18 cellular contexts compared by ENCODE assay signal in the genomic region with DNA sequence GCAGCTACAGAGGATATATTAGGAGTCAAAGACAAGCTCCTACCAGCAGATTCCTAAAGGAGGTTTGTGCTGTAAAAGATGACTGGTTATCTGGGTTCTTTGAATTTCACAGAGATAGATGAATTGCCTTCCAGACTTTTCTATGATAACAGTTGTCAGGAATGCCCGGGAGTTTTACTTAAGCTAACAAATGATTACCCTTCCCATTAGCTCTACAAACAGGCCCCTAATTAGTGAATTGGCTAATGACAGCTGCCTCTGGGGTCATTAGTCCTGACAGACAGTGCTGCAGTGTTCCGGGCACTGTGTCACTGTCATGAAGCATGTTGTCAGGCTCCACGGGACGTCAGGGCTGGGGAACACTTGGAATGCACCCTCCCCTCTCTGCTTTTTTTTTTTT. TPM values are rescaled to one million over a fixed set of nuclear protein-coding genes. Genes with fewer than 3 reads are reported as not detected.
DNase-seq lines count a peak whose midpoint lies in the region; ATAC-seq lines count a peak whose summit lies in the region.
"Had no signal": no experiment of that assay in that cellular context is flagged by ENCODE, and none has a peak within 500 bp of the region (broad histone marks: within the 10 kb centered on the region; RNA-seq: fewer than 3 reads in every experiment).

No MANE protein-coding gene starts in this region.

- no peak overlapping the region for H3K4me3 Mint-ChIP-seq in natural killer cell treated with Interleukin-12 subunit alpha and Interleukin-12 subunit beta and Interleukin-15 and Interleukin-18, amount 100 ng/mL, for 72 hours

- H3K27ac Mint-ChIP-seq in natural killer cell treated with Interleukin-12 subunit alpha and Interleukin-12 subunit beta and Interleukin-15 and Interleukin-18, amount 100 ng/mL, for 72 hours = no peak overlapping the region

- H4K20me1 ChIP-seq in GM23248 (ENCODE audit: insufficient read depth) = no peaks in the 10 kb centered on the region

- no peak overlapping the region for H2AFZ ChIP-seq in GM23248

- H3K4me1 Mint-ChIP-seq in natural killer cell treated with Interleukin-12 subunit alpha and Interleukin-12 subunit beta and Interleukin-15 and Interleukin-18, amount 100 ng/mL, for 72 hours (ENCODE audit: low read depth in 2 of 2) = no peaks in the 10 kb centered on the region

- peaks cover 2 to 24% of the 10 kb centered on the region in 2 donors for H3K27me3 Mint-ChIP-seq in natural killer cell treated with Interleukin-12 subunit alpha and Interleukin-12 subunit beta and Interleukin-15 and Interleukin-18, amount 100 ng/mL, for 72 hours

- peaks cover 8% of the 10 kb centered on the region for H3K4me1 ChIP-seq in GM23248 (ENCODE audit: insufficient read depth)

- H3F3A ChIP-seq in GM23248 (ENCODE audit: insufficient read depth) = no peaks in the 10 kb centered on the region; the same call in 1 of the 2 replicates

- no peak overlapping the region for H3K4me2 ChIP-seq in GM23248 (ENCODE audit: unreplicated experiment)

- no peak overlapping the region for H3K9ac ChIP-seq in GM23248

- ATAC-seq in natural killer cell treated with Interleukin-12 subunit alpha and Interleukin-12 subunit beta and Interleukin-15 and Interleukin-18, amount 100 ng/mL, for 72 hours = no peak
- ATAC-seq in HG03139 (IDR thresholded peaks at IDR 0.05; ENCODE audit: unreplicated experiment) = no peak
- ATAC-seq: upper lobe of right lung had no signal

- peak; percentile 48 for DNase-seq in GM23248
- DNase-seq in NCI-H69 (lab: John Stamatoyannopoulos, UW) = peak; percentile 89
- peak; percentile 96 for DNase-seq in islet precursor cell
- DNase-seq in retina = peak; percentile 77
- no peak for DNase-seq in natural killer cell treated with Interleukin-12 subunit alpha and Interleukin-12 subunit beta and Interleukin-15 and Interleukin-18, amount 100 ng/mL, for 72 hours (ENCODE audit: low spot score)
- no peak for DNase-seq in DMS79 (lab: John Stamatoyannopoulos, UW)
- DNase-seq: activated gamma-delta T cell; effector CD8-positive, alpha-beta T cell; KG1; mammary epithelial cell; NCI-H1436; NCI-H446 treated with DMSO at 0.1 percent for 48 hours; Peyer's patch; stimulated activated naive CD4-positive, alpha-beta T cell; upper lobe of right lung had no signal

- WGBS in GM23248 (ENCODE audit: low coverage in 1 of 2, low lambda C conversion rate in 2 of 2, missing lambda C conversion rate in 2 of 2), 2 experiments = 65 to 79% methylated on average over 4 of the region's 4 CpGs

- no peak overlapping the region for H3K27ac ChIP-seq in GM23248
- H3K27ac ChIP-seq: neutrophil, Peyer's patch, skin epidermis, upper lobe of right lung had no signal

- H3K4me3 ChIP-seq in GM23248 = no peak overlapping the region
- H3K4me3 ChIP-seq: Peyer's patch, skin epidermis, upper lobe of right lung had no signal

- no peaks in the 10 kb centered on the region for H3K9me3 Mint-ChIP-seq in natural killer cell treated with Interleukin-12 subunit alpha and Interleukin-12 subunit beta and Interleukin-15 and Interleukin-18, amount 100 ng/mL, for 72 hours

- no peaks in the 10 kb centered on the region for H3K27me3 ChIP-seq in GM23248 (replicated peaks; ENCODE audit: insufficient read depth)
- H3K27me3 ChIP-seq: Peyer's patch, upper lobe of right lung had no signal

- H3K36me3 Mint-ChIP-seq in natural killer cell treated with Interleukin-12 subunit alpha and Interleukin-12 subunit beta and Interleukin-15 and Interleukin-18, amount 100 ng/mL, for 72 hours = no peaks in the 10 kb centered on the region

- H3K36me3 ChIP-seq in GM23248 (ENCODE audit: low read depth) = no peaks in the 10 kb centered on the region
- H3K36me3 ChIP-seq: neutrophil, Peyer's patch, upper lobe of right lung had no signal

- H3K9me2 ChIP-seq in GM23248 (ENCODE audit: insufficient read depth) = no peaks in the 10 kb centered on the region

- no peaks in the 10 kb centered on the region for H3K79me2 ChIP-seq in GM23248 (ENCODE audit: insufficient read depth)

- in situ Hi-C loops in GM23248 (cut with MboI) = no loop called here

- H3K9me3 ChIP-seq in GM23248 (ENCODE audit: low read depth) = no peaks in the 10 kb centered on the region
- H3K9me3 ChIP-seq: neutrophil, Peyer's patch, upper lobe of right lung had no signal

RNA-seq across cellular contexts. Expression of gene PLXNA1, which starts 48.8 kb away (rescaled TPM):
- total RNA-seq in GM23248 (2014; rRNA removed; shearing (Covaris generic)) = 84.7 and 86.1 TPM in 2 replicates
- 12.4 and 13.4 TPM in 2 replicates for polyA plus RNA-seq in GM23248 (2016; fragmentation: Nextera tagmentation; extraction: Ambion mirVana)
- total RNA-seq in natural killer cell treated with Interleukin-12 subunit alpha and Interleukin-12 subunit beta and Interleukin-15 and Interleukin-18, amount 100 ng/mL, for 72 hours = 1 to 10 TPM; 3.4 to 7.9 TPM

Comparison
In these comparisons a context has a peak if more than half of its experiments do, and no peak if none do; other contexts are left out.
1. DNase-seq: peak in GM23248 (single experiment), NCI-H69 (single experiment), islet precursor cell (single experiment) and retina (single experiment); none in natural killer cell treated with Interleukin-12 subunit alpha and Interleukin-12 subunit beta and Interleukin-15 and Interleukin-18, amount 100 ng/mL, for 72 hours (single experiment) and DMS79 (single experiment).